1 cellular context compared by ENCODE assay signal in genomic region chr4:122710434-122711308, GRCh38.
TF ChIP-seq lines count a peak whose summit lies in the region.

No MANE protein-coding gene starts in this region.

TF ChIP-seq in HEK293, 187 proteins besides CTCF, POLR2A, EP300 and RAD21 (continued from another document):
- no peak for TF ChIP-seq ZNF341 (tag by site-specific recombination; IDR thresholded peaks at IDR 0.05; ENCODE audit: low read depth)
- no peak for TF ChIP-seq ZSCAN30 (tag by site-specific recombination; IDR thresholded peaks at IDR 0.05)
- TF ChIP-seq PRDM6 (tag by site-specific recombination; IDR thresholded peaks at IDR 0.05): peak; percentile 76
- no peak for TF ChIP-seq ZNF10 (tag by site-specific recombination; IDR thresholded peaks at IDR 0.05)
TF ChIP-seq in HEK293: peak in this region for 5.
